29 cellular contexts compared by ENCODE assay signal in genomic region chr14:53703457-53703856, GRCh38.
DNase-seq lines count a peak whose midpoint lies in the region; ATAC-seq, FAIRE-seq and TF ChIP-seq lines count a peak whose summit lies in the region.
"Had no signal": no experiment of that assay in that cellular context is flagged by ENCODE, and none has a peak within 500 bp of the region (broad histone marks: within the 10 kb centered on the region; RNA-seq: fewer than 3 reads in every experiment).

No MANE protein-coding gene starts in this region.

- TF ChIP-seq CTCF in HepG2 (CRISPR knock-in tag; IDR thresholded peaks at IDR 0.05): no peak

- H2AFZ ChIP-seq in HepG2 (ENCODE audit: low read length): no peak overlapping the region

- no TSS peak for BruUV-seq in HepG2 (replicated peaks; lab: Mats Ljungman, UMichigan)

- TF ChIP-seq EP300 in HepG2 (IDR thresholded peaks at IDR 0.05; ENCODE audit: low read depth in 2 of 2, low read length in 2 of 2): no peak
- TF ChIP-seq EP300 in HepG2 (CRISPR knock-in tag; IDR thresholded peaks at IDR 0.05; ENCODE audit: borderline replicate concordance): no peak

- ATAC-seq in HepG2: peak; percentile 48; the same call in 1 of the 3 replicates
- ATAC-seq: A549; CD8-positive, alpha-beta T cell had no signal

- intact Hi-C loops in HepG2 (cut with micrococcal nuclease; ENCODE audit: unreplicated experiment): no loop called here

- in situ Hi-C loops in HepG2 (cut with HindIII; ENCODE audit: extremely low pct_ligation_motif_present, low pct_unique_long_range_greater_than_20kb): no loop called here

- TF ChIP-seq POLR2A in HepG2 (IDR thresholded peaks at IDR 0.05; ENCODE audit: insufficient read depth in 1 of 2, low read depth in 2 of 2, low read length in 2 of 2): no peak

- FAIRE-seq in HepG2 (lab: Jason Lieb, UNC): no peak
- FAIRE-seq: A204.1, A549, D721Med had no signal

- DNase-seq in HepG2 (ENCODE audit: low spot score): peak; percentile 58
- no peak for DNase-seq in putamen (ENCODE audit: low spot score)
- DNase-seq: 8988T; ACHN; AML-193; BE2C; C1 segment of cervical spinal cord; Caco-2; Calu3; CD4-positive, alpha-beta memory T cell; CD4-positive, alpha-beta T cell; CD4-positive, CD25-positive, alpha-beta regulatory T cell; CD8-positive, alpha-beta memory T cell; CD8-positive, alpha-beta T cell; COR-L47; DMS 273 treated with DMSO at 0.1 percent for 48 hours; DMS153; DMS53; DMS79; DMS79 treated with DMSO at 0.1 percent for 48 hours; DND-41; EL had no signal

- H3K4me2 ChIP-seq in HepG2 (ENCODE audit: low read depth, low read length): no peak overlapping the region
- H3K4me2 ChIP-seq: A549; BLaER1; BLaER1 treated with 17β-estradiol and CSF1 and Interleukin-3, amounts not matched to agents 10 nM and 100 nM had no signal

- H3K4me3 ChIP-seq in HepG2 (replicated peaks in 1 of 3; ENCODE audit: insufficient read depth in 1 of 3, low read depth in 2 of 3, low read length in 3 of 3): no peak overlapping the region
- H3K4me3 ChIP-seq: A549; BLaER1; BLaER1 treated with 17β-estradiol and CSF1 and Interleukin-3, amounts not matched to agents 10 nM and 100 nM had no signal

- H3K9me3 ChIP-seq in HepG2 (ENCODE audit: low read length): no peaks in the 10 kb centered on the region
- H3K9me3 ChIP-seq: A549; BE2C; BLaER1; BLaER1 treated with 17β-estradiol and CSF1 and Interleukin-3, amounts not matched to agents 10 nM and 100 nM; Caco-2 had no signal

- no peaks in the 10 kb centered on the region for H3K27me3 ChIP-seq in HepG2 (ENCODE audit: control insufficient read depth in 1 of 2, insufficient read depth in 2 of 2, low read length in 2 of 2)
- H3K27me3 ChIP-seq: BLaER1; BLaER1 treated with 17β-estradiol and CSF1 and Interleukin-3, amounts not matched to agents 10 nM and 100 nM had no signal

- CTCF ChIA-PET in HepG2 (lab: Yijun Ruan, JAX; ENCODE audit: low intra/inter-chr PET ratio, low total read pairs): no interaction called here

- no peaks in the 10 kb centered on the region for H3K36me3 ChIP-seq in HepG2 (replicated peaks in 1 of 2; ENCODE audit: control insufficient read depth in 1 of 2, insufficient read depth in 2 of 2, low read length in 2 of 2)
- H3K36me3 ChIP-seq: BE2C; BLaER1; BLaER1 treated with 17β-estradiol and CSF1 and Interleukin-3, amounts not matched to agents 10 nM and 100 nM had no signal

- H3K9ac ChIP-seq in HepG2 (ENCODE audit: insufficient read depth, low read depth, low read length): no peak overlapping the region
- H3K9ac ChIP-seq: BLaER1; BLaER1 treated with 17β-estradiol and CSF1 and Interleukin-3, amounts not matched to agents 10 nM and 100 nM had no signal

- H3K79me2 ChIP-seq in HepG2 (ENCODE audit: insufficient read depth, low read length): no peaks in the 10 kb centered on the region

- no peak for TF ChIP-seq RAD21 in HepG2 (CRISPR knock-in tag; IDR thresholded peaks at IDR 0.05)

- peaks cover 25% of the 10 kb centered on the region for H3K4me1 ChIP-seq in HepG2 (ENCODE audit: insufficient read depth, low read length)
- H3K4me1 ChIP-seq: BE2C; BLaER1; BLaER1 treated with 17β-estradiol and CSF1 and Interleukin-3, amounts not matched to agents 10 nM and 100 nM had no signal

- POLR2A ChIA-PET in HepG2 (lab: Yijun Ruan, JAX): no interaction called here

- H4K20me1 ChIP-seq in HepG2 (ENCODE audit: insufficient read depth, low read length): no peaks in the 10 kb centered on the region
- H4K20me1 ChIP-seq: BLaER1; BLaER1 treated with 17β-estradiol and CSF1 and Interleukin-3, amounts not matched to agents 10 nM and 100 nM had no signal

- no peak overlapping the region for H3K27ac ChIP-seq in HepG2 (ENCODE audit: extremely low read length, insufficient read depth, low read length)
- H3K27ac ChIP-seq: 22Rv1; A549; BLaER1; BLaER1 treated with 17β-estradiol and CSF1 and Interleukin-3, amounts not matched to agents 10 nM and 100 nM; C4-2B had no signal

TF ChIP-seq in HepG2, 621 proteins besides CTCF, POLR2A, EP300 and RAD21 (continues in another document):
- 0 out of 2 replicates have a peak, but pooled peaks have one; percentile 14 for TF ChIP-seq HNF4G (IDR thresholded peaks at IDR 0.05; ENCODE audit: borderline replicate concordance, low read depth, low read length)
- TF ChIP-seq HNF4G (CRISPR knock-in tag; IDR thresholded peaks at IDR 0.05; ENCODE audit: borderline replicate concordance, low read depth): no peak
- no peak for TF ChIP-seq FOXA1 (IDR thresholded peaks at IDR 0.05)
- TF ChIP-seq FOXA1 (CRISPR knock-in tag; IDR thresholded peaks at IDR 0.05): 0 out of 2 replicates have a peak, but pooled peaks have one; percentile 14
- TF ChIP-seq SSRP1 (CRISPR knock-in tag; IDR thresholded peaks at IDR 0.05): no peak
- TF ChIP-seq ATF5 (CRISPR knock-in tag; IDR thresholded peaks at IDR 0.05; ENCODE audit: low read depth): no peak
- TF ChIP-seq HOMEZ (CRISPR knock-in tag; IDR thresholded peaks at IDR 0.05; ENCODE audit: low read depth): 0 out of 2 replicates have a peak, but pooled peaks have one; percentile 33
- TF ChIP-seq FOXP1 (IDR thresholded peaks at IDR 0.05): no peak
- TF ChIP-seq FOXP1 (CRISPR knock-in tag; IDR thresholded peaks at IDR 0.05): no peak
- TF ChIP-seq CCAR2 (optimal IDR thresholded peaks at IDR 0.05; ENCODE audit: low read depth, low read length): no peak
- 0 out of 2 replicates have a peak, but pooled peaks have one; percentile 8 for TF ChIP-seq SOX5 (CRISPR knock-in tag; IDR thresholded peaks at IDR 0.05; ENCODE audit: borderline replicate concordance)
- no peak for TF ChIP-seq ZNF639 (CRISPR knock-in tag; conservative IDR thresholded peaks at IDR 0.05)
- TF ChIP-seq ZNF142 (CRISPR knock-in tag; IDR thresholded peaks at IDR 0.05): no peak
